9 cellular contexts compared by ENCODE assay signal in the genomic region with DNA sequence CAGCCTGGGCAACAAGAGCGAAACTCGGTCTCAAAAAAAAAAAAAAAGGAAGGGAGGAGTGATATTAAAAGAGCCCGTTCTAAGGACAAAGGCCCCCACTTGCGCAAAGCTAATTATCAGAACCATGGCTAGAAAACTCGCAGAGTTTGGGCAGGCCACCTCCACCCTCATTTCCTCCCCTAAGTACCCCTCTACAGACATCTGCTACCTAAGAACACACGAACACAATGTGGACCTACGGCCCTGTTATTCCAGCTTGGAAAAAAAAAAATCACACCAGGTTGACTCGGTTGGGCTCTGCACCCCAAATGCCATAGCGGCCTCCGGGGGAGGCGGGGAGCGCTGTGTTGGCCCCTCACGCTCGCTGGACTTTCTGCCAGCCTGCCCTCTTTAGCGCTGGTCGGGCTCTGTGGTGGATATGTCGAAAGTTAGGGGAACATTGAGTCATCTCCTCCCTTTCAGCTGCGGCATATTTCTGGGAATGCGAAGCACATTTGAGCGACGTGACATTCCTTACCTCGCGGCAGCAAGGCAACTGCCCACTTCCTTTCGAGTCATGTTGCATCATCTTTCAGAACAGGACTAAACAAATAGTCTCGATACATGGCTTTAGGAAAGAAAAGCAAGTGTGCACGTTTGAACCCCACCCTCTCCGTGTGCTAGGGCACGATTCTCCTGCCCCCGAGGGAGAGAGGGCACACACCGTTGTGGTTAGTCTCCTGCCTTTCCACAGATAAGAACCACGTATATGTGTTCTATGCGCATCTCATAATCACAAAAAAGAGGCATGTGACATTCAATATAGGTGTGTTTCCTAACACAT.
A peak's percentile ranks its signal among the peaks of the same experiment; 100 is the strongest.
DNase-seq lines count a peak whose midpoint lies in the region; ATAC-seq, FAIRE-seq and TF ChIP-seq lines count a peak whose summit lies in the region.
"Had no signal": no experiment of that assay in that cellular context is flagged by ENCODE, and none has a peak within 500 bp of the region (broad histone marks: within the 10 kb centered on the region; RNA-seq: fewer than 3 reads in every experiment).

No MANE protein-coding gene starts in this region.

- TF ChIP-seq EP300 in HepG2 (IDR thresholded peaks at IDR 0.05; ENCODE audit: low read depth in 2 of 2, low read length in 2 of 2) (peak in 1 of 2 experiments; percentile 98; a peak in 3 of 4 replicates), HepG2 (CRISPR knock-in tag; IDR thresholded peaks at IDR 0.05; ENCODE audit: borderline replicate concordance) (peak; percentile 99)

- POLR2A ChIA-PET in AG04450 (lab: Yijun Ruan, JAX) (interaction anchor here (0.8 to 1.0 kb wide), 2 partner anchors 10 to 24 kb away, joined by 4 read pairs; no protein-coding TSS in a partner anchor), HepG2 (lab: Yijun Ruan, JAX) (interaction anchor here (0.7 to 4.5 kb wide), 17 partner anchors 10 to 196 kb away, joined by 3 to 48 read pairs (median 7); a partner anchor contains a TSS)

- intact Hi-C loops in ascending aorta (cut with DNase I) (no loop called here), HepG2 (cut with micrococcal nuclease; ENCODE audit: unreplicated experiment) (loop anchor here (1.0 to 2.0 kb wide), 3 partner anchors 58 to 185 kb away; no protein-coding TSS in a partner anchor)

- H3K36me3 ChIP-seq in HUES6 (ENCODE audit: control insufficient read depth, insufficient read depth, low read length) (no peaks in the 10 kb centered on the region), ascending aorta (no peaks in the 10 kb centered on the region), HepG2 (replicated peaks in 1 of 2; ENCODE audit: control insufficient read depth in 1 of 2, insufficient read depth in 2 of 2, low read length in 2 of 2) (no peaks in the 10 kb centered on the region; a peak in 1 of 5 replicates)

- no peak for TF ChIP-seq RAD21 in HepG2 (CRISPR knock-in tag; IDR thresholded peaks at IDR 0.05)

- H3K4me1 ChIP-seq in HUES6 (ENCODE audit: control insufficient read depth, insufficient read depth, low read length), result peaks cover 26% of the 10 kb centered on the region
- H3K4me1 ChIP-seq in ascending aorta, result peaks cover 0 to 13% of the 10 kb centered on the region in 2 donors
- H3K4me1 ChIP-seq in HepG2 (ENCODE audit: insufficient read depth, low read length), result peaks cover 81% of the 10 kb centered on the region

- ATAC-seq in HepG2 (peak; percentile 94), HG03196 (IDR thresholded peaks at IDR 0.05; ENCODE audit: unreplicated experiment) (no peak), HG03108 (IDR thresholded peaks at IDR 0.05; ENCODE audit: unreplicated experiment) (no peak), GM19035 (IDR thresholded peaks at IDR 0.05; ENCODE audit: unreplicated experiment) (no peak)

- TF ChIP-seq POLR2A in HepG2 (IDR thresholded peaks at IDR 0.05; ENCODE audit: insufficient read depth in 1 of 2, low read depth in 2 of 2, low read length in 2 of 2), result peak; percentile 59 to 71

- no peaks in the 10 kb centered on the region for H4K20me1 ChIP-seq in HepG2 (ENCODE audit: insufficient read depth, low read length)

- no peaks in the 10 kb centered on the region for H3K27me3 ChIP-seq in AG04450 (ENCODE audit: control insufficient read depth, insufficient read depth, low read length)
- no peaks in the 10 kb centered on the region for H3K27me3 ChIP-seq in HUES6 (ENCODE audit: control insufficient read depth, insufficient read depth, low read length)
- H3K27me3 ChIP-seq in ascending aorta, result no peaks in the 10 kb centered on the region
- H3K27me3 ChIP-seq in HepG2 (ENCODE audit: control insufficient read depth in 1 of 2, insufficient read depth in 2 of 2, low read length in 2 of 2), result no peaks in the 10 kb centered on the region

- no peak overlapping the region for H3K4me3 ChIP-seq in AG04450 (ENCODE audit: low read depth, low read length)
- H3K4me3 ChIP-seq in HUES6 (ENCODE audit: low read depth, low read length), result no peak overlapping the region
- no peak overlapping the region for H3K4me3 ChIP-seq in ascending aorta
- H3K4me3 ChIP-seq in HepG2 (replicated peaks in 1 of 3; ENCODE audit: insufficient read depth in 1 of 3, low read depth in 2 of 3, low read length in 3 of 3), result no peak overlapping the region

- DNase-seq in AG04450 (ENCODE audit: low read depth, low spot score), result peak; percentile 95
- peak; percentile 56 to 88 for DNase-seq in ascending aorta (ENCODE audit: low spot score in 2 of 2)
- DNase-seq in HepG2 (ENCODE audit: low spot score), result peak; percentile 97
- DNase-seq in NCI-H1930 (lab: John Stamatoyannopoulos, UW), result no peak

- BruUV-seq in HepG2 (replicated peaks; lab: Mats Ljungman, UMichigan), result no TSS peak

- CTCF ChIA-PET in AG04450 (lab: Charles Lee) (interaction anchor here (0.8 to 1.3 kb wide), 2 partner anchors 8 to 197 kb away, joined by 3 to 6 read pairs; no protein-coding TSS in a partner anchor), HepG2 (lab: Yijun Ruan, JAX; ENCODE audit: low intra/inter-chr PET ratio, low total read pairs) (no interaction called here)

- peak overlapping the region; percentile 95 for H3K27ac ChIP-seq in AG04450 (ENCODE audit: low read depth, low read length)
- no peak overlapping the region for H3K27ac ChIP-seq in HUES6 (ENCODE audit: low read depth, low read length)
- H3K27ac ChIP-seq in ascending aorta, result peak overlapping the region; percentile 68 to 72
- peak overlapping the region; percentile 87 for H3K27ac ChIP-seq in HepG2 (ENCODE audit: extremely low read length, insufficient read depth, low read length)

- TF ChIP-seq CTCF in AG04450 (IDR thresholded peaks at IDR 0.05; ENCODE audit: low read depth, low read length) (no peak), ascending aorta (IDR thresholded peaks at IDR 0.05) (no peak), HepG2 (CRISPR knock-in tag; IDR thresholded peaks at IDR 0.05) (peak; percentile 36; the same call in 1 of the 2 replicates)

- WGBS in HepG2 (ENCODE audit: low lambda C conversion rate), result 10% methylated on average over 23 of the region's 32 CpGs

- peak; percentile 97 for FAIRE-seq in HepG2 (lab: Jason Lieb, UNC)
- FAIRE-seq: GM18507 had no signal

- in situ Hi-C loops in HepG2 (cut with HindIII; ENCODE audit: extremely low pct_ligation_motif_present, low pct_unique_long_range_greater_than_20kb), result no loop called here

- H3K79me2 ChIP-seq in HepG2 (ENCODE audit: insufficient read depth, low read length), result peaks cover 4% of the 10 kb centered on the region

- peak overlapping the region; percentile 0 for H3K9ac ChIP-seq in HUES6 (ENCODE audit: low read length)
- H3K9ac ChIP-seq in HepG2 (ENCODE audit: insufficient read depth, low read depth, low read length), result peak overlapping the region; percentile 70

- peak overlapping the region; percentile 43 for H3K4me2 ChIP-seq in HepG2 (ENCODE audit: low read depth, low read length)

- no peak overlapping the region for H2AFZ ChIP-seq in HepG2 (ENCODE audit: low read length)

- H3K9me3 ChIP-seq in AG04450 (ENCODE audit: control insufficient read depth, insufficient read depth, low read length) (no peaks in the 10 kb centered on the region; the same call in 1 of the 2 replicates), HUES6 (ENCODE audit: control insufficient read depth, insufficient read depth, low read depth, low read length) (no peaks in the 10 kb centered on the region), ascending aorta (no peaks in the 10 kb centered on the region), HepG2 (ENCODE audit: low read length) (no peaks in the 10 kb centered on the region)

TF ChIP-seq in HepG2, 621 proteins besides CTCF, POLR2A, EP300 and RAD21 (continues in another document):
- TF ChIP-seq PLRG1 (conservative IDR thresholded peaks at IDR 0.05) (no peak), FOXA1 (IDR thresholded peaks at IDR 0.05) (no peak), FOXA1 (CRISPR knock-in tag; IDR thresholded peaks at IDR 0.05) (peak; percentile 91), ZNF792 (CRISPR knock-in tag; IDR thresholded peaks at IDR 0.05) (peak; percentile 96), CHD2 (IDR thresholded peaks at IDR 0.05; ENCODE audit: low read depth, low read length) (no peak; the same call in 1 of the 2 replicates), ZNF543 (CRISPR knock-in tag; IDR thresholded peaks at IDR 0.05) (peak; percentile 89), MEF2D (CRISPR knock-in tag; IDR thresholded peaks at IDR 0.05) (peak; percentile 98), KDM5A (IDR thresholded peaks at IDR 0.05; ENCODE audit: borderline replicate concordance, low read length) (no peak)
- TF ChIP-seq, protein P1, sequence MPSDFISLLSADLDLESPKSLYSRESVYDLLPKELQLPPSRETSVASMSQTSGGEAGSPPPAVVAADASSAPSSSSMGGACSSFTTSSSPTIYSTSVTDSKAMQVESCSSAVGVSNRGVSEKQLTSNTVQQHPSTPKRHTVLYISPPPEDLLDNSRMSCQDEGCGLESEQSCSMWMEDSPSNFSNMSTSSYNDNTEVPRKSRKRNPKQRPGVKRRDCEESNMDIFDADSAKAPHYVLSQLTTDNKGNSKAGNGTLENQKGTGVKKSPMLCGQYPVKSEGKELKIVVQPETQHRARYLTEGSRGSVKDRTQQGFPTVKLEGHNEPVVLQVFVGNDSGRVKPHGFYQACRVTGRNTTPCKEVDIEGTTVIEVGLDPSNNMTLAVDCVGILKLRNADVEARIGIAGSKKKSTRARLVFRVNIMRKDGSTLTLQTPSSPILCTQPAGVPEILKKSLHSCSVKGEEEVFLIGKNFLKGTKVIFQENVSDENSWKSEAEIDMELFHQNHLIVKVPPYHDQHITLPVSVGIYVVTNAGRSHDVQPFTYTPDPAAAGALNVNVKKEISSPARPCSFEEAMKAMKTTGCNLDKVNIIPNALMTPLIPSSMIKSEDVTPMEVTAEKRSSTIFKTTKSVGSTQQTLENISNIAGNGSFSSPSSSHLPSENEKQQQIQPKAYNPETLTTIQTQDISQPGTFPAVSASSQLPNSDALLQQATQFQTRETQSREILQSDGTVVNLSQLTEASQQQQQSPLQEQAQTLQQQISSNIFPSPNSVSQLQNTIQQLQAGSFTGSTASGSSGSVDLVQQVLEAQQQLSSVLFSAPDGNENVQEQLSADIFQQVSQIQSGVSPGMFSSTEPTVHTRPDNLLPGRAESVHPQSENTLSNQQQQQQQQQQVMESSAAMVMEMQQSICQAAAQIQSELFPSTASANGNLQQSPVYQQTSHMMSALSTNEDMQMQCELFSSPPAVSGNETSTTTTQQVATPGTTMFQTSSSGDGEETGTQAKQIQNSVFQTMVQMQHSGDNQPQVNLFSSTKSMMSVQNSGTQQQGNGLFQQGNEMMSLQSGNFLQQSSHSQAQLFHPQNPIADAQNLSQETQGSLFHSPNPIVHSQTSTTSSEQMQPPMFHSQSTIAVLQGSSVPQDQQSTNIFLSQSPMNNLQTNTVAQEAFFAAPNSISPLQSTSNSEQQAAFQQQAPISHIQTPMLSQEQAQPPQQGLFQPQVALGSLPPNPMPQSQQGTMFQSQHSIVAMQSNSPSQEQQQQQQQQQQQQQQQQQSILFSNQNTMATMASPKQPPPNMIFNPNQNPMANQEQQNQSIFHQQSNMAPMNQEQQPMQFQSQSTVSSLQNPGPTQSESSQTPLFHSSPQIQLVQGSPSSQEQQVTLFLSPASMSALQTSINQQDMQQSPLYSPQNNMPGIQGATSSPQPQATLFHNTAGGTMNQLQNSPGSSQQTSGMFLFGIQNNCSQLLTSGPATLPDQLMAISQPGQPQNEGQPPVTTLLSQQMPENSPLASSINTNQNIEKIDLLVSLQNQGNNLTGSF (CRISPR knock-in tag; IDR thresholded peaks at IDR 0.05), result 0 out of 2 replicates have a peak, but pooled peaks have one; percentile 44

Comparison
In these comparisons a context has a peak if more than half of its experiments do, and no peak if none do; other contexts are left out.
1. DNase-seq: peak in AG04450 (single experiment), ascending aorta (2 of 2) and HepG2 (single experiment); none in NCI-H1930 (0 of 2).